8 cellular contexts compared by ENCODE assay signal in genomic region chr7:75915416-75916156, GRCh38. TPM values are rescaled to one million over a fixed set of nuclear protein-coding genes. Genes with fewer than 3 reads are reported as not detected.
A peak's percentile ranks its signal among the peaks of the same experiment; 100 is the strongest.
DNase-seq lines count a peak whose midpoint lies in the region; ATAC-seq and TF ChIP-seq lines count a peak whose summit lies in the region.

No MANE protein-coding gene starts in this region.

- peaks cover 2% of the 10 kb centered on the region; the same call in 1 of the 2 replicates for H3K36me3 ChIP-seq in HAP-1 (replicated peaks)
- no peaks in the 10 kb centered on the region for H3K36me3 ChIP-seq in Peyer's patch
- no peaks in the 10 kb centered on the region for H3K36me3 ChIP-seq in breast epithelium

- H3K27ac ChIP-seq in Peyer's patch (peak overlapping the region; percentile 92 to 96 (median 96)), breast epithelium (peak overlapping the region; percentile 91)

- TF ChIP-seq CTCF in Peyer's patch (IDR thresholded peaks at IDR 0.05) (no peak), breast epithelium (IDR thresholded peaks at IDR 0.05) (no peak)

- H3K9me3 ChIP-seq in HAP-1 (no peaks in the 10 kb centered on the region), Peyer's patch (no peaks in the 10 kb centered on the region), breast epithelium (no peaks in the 10 kb centered on the region)

- H3K27me3 ChIP-seq in HAP-1 (ENCODE audit: low read depth), result no peaks in the 10 kb centered on the region
- no peaks in the 10 kb centered on the region for H3K27me3 ChIP-seq in Peyer's patch
- H3K27me3 ChIP-seq in breast epithelium, result no peaks in the 10 kb centered on the region

- H3K4me3 ChIP-seq in HAP-1 (peak overlapping the region; percentile 91), Peyer's patch (peak overlapping the region; percentile 80 to 100 (median 92)), breast epithelium (peak overlapping the region; percentile 98 to 99 (median 98))

- intact Hi-C loops in breast epithelium (cut with DNase I; ENCODE audit: low total_unique reads), result no loop called here

- ATAC-seq in GM21360 (IDR thresholded peaks at IDR 0.05; ENCODE audit: unreplicated experiment), result no peak

- DNase-seq in COR-L47 (lab: John Stamatoyannopoulos, UW), result peak; percentile 11
- peak; percentile 32 to 57 for DNase-seq in HAP-1 (ENCODE audit: low spot score in 2 of 2)
- DNase-seq in Peyer's patch, result peak in 2 of 3 donors; percentile 56 to 59
- DNase-seq in breast epithelium (ENCODE audit: low spot score in 2 of 2), result no peak
- DNase-seq in kidney tubule cell (ENCODE audit: low spot score), result peak; percentile 22
- peak; percentile 3 to 10 for DNase-seq in stimulated activated CD4-positive, alpha-beta T cell treated with anti-CD3 and anti-CD28 coated beads, Interleukin-4, amount 100 ng/mL, for 4 hours
- DNase-seq in islet precursor cell, result no peak

- in situ Hi-C loops in HAP-1 (cut with MboI; ENCODE audit: low sequenced_read_pairs), result no loop called here

- TF ChIP-seq POLR2A in Peyer's patch (IDR thresholded peaks at IDR 0.05), result peak in 1 of 2 donors; percentile 6
- TF ChIP-seq POLR2A in breast epithelium (IDR thresholded peaks at IDR 0.05), result no peak

- H3K4me1 ChIP-seq in HAP-1 (peaks cover 6% of the 10 kb centered on the region), Peyer's patch (peaks cover 0 to 16% (median 4%) of the 10 kb centered on the region in 4 donors), breast epithelium (no peaks in the 10 kb centered on the region)

RNA-seq across cellular contexts. Expression of gene POR, which starts 0.6 kb away (rescaled TPM):
- total RNA-seq in Peyer's patch, result 100 to 1,000 TPM in 3 of 4 donors, 10 to 100 TPM in 1; 67.7 to 625 (median 451) TPM
- total RNA-seq in breast epithelium, result 100 to 1,000 TPM in 1 of 3 donors, 10 to 100 TPM in 2; 62.1 to 123 (median 87.7) TPM

RNA-seq across cellular contexts. Expression of gene RHBDD2, which starts 36.8 kb away (rescaled TPM):
- total RNA-seq in Peyer's patch (10 to 100 TPM; 35.5 to 76.9 (median 57.6) TPM), breast epithelium (10 to 100 TPM; 36.6 to 47.7 (median 39.0) TPM)

Comparison
In these comparisons a context has a peak if more than half of its experiments do, and no peak if none do; other contexts are left out.
1. DNase-seq: peak in COR-L47 (single experiment), HAP-1 (2 of 2), Peyer's patch (2 of 3), kidney tubule cell (single experiment) and stimulated activated CD4-positive, alpha-beta T cell treated with anti-CD3 and anti-CD28 coated beads, Interleukin-4, amount 100 ng/mL, for 4 hours (2 of 2); none in breast epithelium (0 of 2) and islet precursor cell (single experiment).
2. Peak in every context shown above with its lines, with median percentiles within 50 percentile points of each other: H3K4me3 ChIP-seq.